In genomic region chr6:19415605-19416326, GRCh38 we compare ENCODE assay signal across 23 cellular contexts.
DNase-seq lines count a peak whose midpoint lies in the region; TF ChIP-seq lines count a peak whose summit lies in the region.
"Had no signal": no experiment of that assay in that cellular context is flagged by ENCODE, and none has a peak within 500 bp of the region (broad histone marks: within the 10 kb centered on the region; RNA-seq: fewer than 3 reads in every experiment).

No MANE protein-coding gene starts in this region.

- H3K27ac Mint-ChIP-seq in nephron progenitor cell = no peak overlapping the region

- peak overlapping the region; percentile 85 for H3K27ac ChIP-seq in epithelial cell of prostate
- H3K27ac ChIP-seq: heart left ventricle, HL-60, ovary, spleen, uterus had no signal

- peak; percentile 50 for DNase-seq in Daoy (ENCODE audit: low read depth)
- DNase-seq in MG63 = peak; percentile 37
- DNase-seq in epithelial cell of prostate (ENCODE audit: low read depth, low spot score) = peak; percentile 64
- peak; percentile 69 for DNase-seq in renal cortical epithelial cell (ENCODE audit: low read depth)
- no peak for DNase-seq in islet precursor cell
- no peak for DNase-seq in nephron progenitor cell
- DNase-seq in NCI-H2081 treated with DMSO at 0.1 percent for 48 hours (lab: John Stamatoyannopoulos, UW) = no peak
- no peak for DNase-seq in KBM-7
- DNase-seq: activated CD4-positive, alpha-beta T cell treated with anti-CD3 and anti-CD28 coated beads for 1 hour; activated CD8-positive, alpha-beta memory T cell treated with anti-CD3 and anti-CD28 coated beads, Interleukin-2, amount 50 U/mL, for 4 hours; activated naive CD4-positive, alpha-beta T cell treated with anti-CD3 and anti-CD28 coated beads, Interleukin-2, amount 50 U/mL, for 16 hours; C1 segment of cervical spinal cord; central memory CD4-positive, alpha-beta T cell; DND-41; heart left ventricle; NCI-H187; NCI-H748 treated with DMSO at 0.1 percent for 48 hours; ovary; spleen; stimulated activated naive CD8-positive, alpha-beta T cell treated with anti-CD3 and anti-CD28 coated beads, Interleukin-15, Interleukin-2, amounts not matched to agents 100 U/mL and 50 U/mL, for 24 hours; T-helper 2 cell; uterus had no signal

- TF ChIP-seq CTCF in nephron progenitor cell (IDR thresholded peaks at IDR 0.05) = no peak

- H3K4me3 ChIP-seq in MG63 = no peak overlapping the region
- H3K4me3 ChIP-seq: heart left ventricle, ovary, spleen, uterus had no signal

- H3K9me3 Mint-ChIP-seq in nephron progenitor cell = peaks cover 9% of the 10 kb centered on the region

- no peaks in the 10 kb centered on the region for H3K27me3 ChIP-seq in MG63
- H3K27me3 ChIP-seq: heart left ventricle, ovary, spleen, uterus had no signal

- H3K9me3 ChIP-seq in MG63 = no peaks in the 10 kb centered on the region
- H3K9me3 ChIP-seq: ovary had no signal

- no peaks in the 10 kb centered on the region for H3K36me3 ChIP-seq in MG63
- H3K36me3 ChIP-seq: heart left ventricle, ovary, spleen, uterus had no signal

- H3K4me3 Mint-ChIP-seq in nephron progenitor cell = no peak overlapping the region

- in situ Hi-C loops in KBM-7 (cut with MboI; ENCODE audit: low pct_unique_long_range_greater_than_20kb, low sequenced_read_pairs) = no loop called here

- peaks cover 4% of the 10 kb centered on the region for H3K27me3 Mint-ChIP-seq in nephron progenitor cell (ENCODE audit: low read depth, poor library complexity)

- H3K36me3 Mint-ChIP-seq in nephron progenitor cell (ENCODE audit: low read depth) = no peaks in the 10 kb centered on the region

- H3K4me1 Mint-ChIP-seq in nephron progenitor cell = no peaks in the 10 kb centered on the region

Comparison
In these comparisons a context has a peak if more than half of its experiments do, and no peak if none do; other contexts are left out.
1. DNase-seq: peak in Daoy (single experiment), MG63 (single experiment), epithelial cell of prostate (single experiment) and renal cortical epithelial cell (single experiment); none in islet precursor cell (single experiment), nephron progenitor cell (single experiment), NCI-H2081 treated with DMSO at 0.1 percent for 48 hours (single experiment) and KBM-7 (single experiment).